ENCODE assay signal across 8 cellular contexts in genomic region chr17:82031885-82032627, GRCh38. TPM values are rescaled to one million over a fixed set of nuclear protein-coding genes. Genes with fewer than 3 reads are reported as not detected.
DNase-seq lines count a peak whose midpoint lies in the region; ATAC-seq, FAIRE-seq and TF ChIP-seq lines count a peak whose summit lies in the region.

No MANE protein-coding gene starts in this region.

- in situ Hi-C loops in astrocyte of the spinal cord (cut with HindIII; ENCODE audit: low sequenced_read_pairs): no loop called here
- in situ Hi-C loops in HepG2 (cut with HindIII; ENCODE audit: extremely low pct_ligation_motif_present, low pct_unique_long_range_greater_than_20kb): no loop called here

- no peak for DNase-seq in activated CD4-positive, CD25-positive, alpha-beta regulatory T cell (lab: John Stamatoyannopoulos, UW)
- DNase-seq in NCI-H774 (lab: John Stamatoyannopoulos, UW) (peak; percentile 82), astrocyte of the spinal cord (ENCODE audit: low read depth, low spot score) (no peak), HepG2 (ENCODE audit: low spot score) (no peak)
- no peak for DNase-seq in activated CD8-positive, alpha-beta memory T cell treated with anti-CD3 and anti-CD28 coated beads, Interleukin-2, amount 50 U/mL, for 48 hours

- intact Hi-C loops in HepG2 (cut with micrococcal nuclease; ENCODE audit: unreplicated experiment): no loop called here

- 87% methylated on average over 33 of the region's 59 CpGs for WGBS in HepG2 (ENCODE audit: low lambda C conversion rate)

- POLR2A ChIA-PET in HepG2 (lab: Yijun Ruan, JAX): interaction anchor here (1.0 to 6.2 kb wide), 4 partner anchors 9 to 70 kb away, joined by 3 to 112 read pairs (median 3); partner anchors contain the start of genes CENPX and LRRC45

- no TSS peak for BruUV-seq in HepG2 (replicated peaks; lab: Mats Ljungman, UMichigan)

- CTCF ChIA-PET in HepG2 (lab: Yijun Ruan, JAX; ENCODE audit: low intra/inter-chr PET ratio, low total read pairs): no interaction called here

- no peaks in the 10 kb centered on the region for H3K27me3 ChIP-seq in HepG2 (ENCODE audit: control insufficient read depth in 1 of 2, insufficient read depth in 2 of 2, low read length in 2 of 2)

- peak overlapping the region; percentile 39 for H3K4me2 ChIP-seq in HepG2 (ENCODE audit: low read depth, low read length)

- TF ChIP-seq EP300 in HepG2 (IDR thresholded peaks at IDR 0.05; ENCODE audit: low read depth in 2 of 2, low read length in 2 of 2) (no peak), HepG2 (CRISPR knock-in tag; IDR thresholded peaks at IDR 0.05; ENCODE audit: borderline replicate concordance) (no peak)

- H3K36me3 ChIP-seq in HepG2 (replicated peaks in 1 of 2; ENCODE audit: control insufficient read depth in 1 of 2, insufficient read depth in 2 of 2, low read length in 2 of 2): peaks cover 16 to 22% of the 10 kb centered on the region in 2 experiments

- H3K4me3 ChIP-seq in astrocyte of the spinal cord (ENCODE audit: low read depth, low read length): peak overlapping the region; percentile 60
- peak overlapping the region in 1 of 3 experiments; percentile 21; a peak in 1 of 6 replicates for H3K4me3 ChIP-seq in HepG2 (replicated peaks in 1 of 3; ENCODE audit: insufficient read depth in 1 of 3, low read depth in 2 of 3, low read length in 3 of 3)

- peaks cover 19% of the 10 kb centered on the region for H4K20me1 ChIP-seq in HepG2 (ENCODE audit: insufficient read depth, low read length)

- H2AFZ ChIP-seq in HepG2 (ENCODE audit: low read length): no peak overlapping the region

- TF ChIP-seq CTCF in astrocyte of the spinal cord (IDR thresholded peaks at IDR 0.05; ENCODE audit: low read depth, low read length) (no peak), HepG2 (CRISPR knock-in tag; IDR thresholded peaks at IDR 0.05) (no peak)

- H3K9me3 ChIP-seq in HepG2 (ENCODE audit: low read length): no peaks in the 10 kb centered on the region

- no peak for TF ChIP-seq RAD21 in HepG2 (CRISPR knock-in tag; IDR thresholded peaks at IDR 0.05)

- peaks cover 13% of the 10 kb centered on the region for H3K79me2 ChIP-seq in HepG2 (ENCODE audit: insufficient read depth, low read length)

- peaks cover 22% of the 10 kb centered on the region for H3K4me1 ChIP-seq in HepG2 (ENCODE audit: insufficient read depth, low read length)

- FAIRE-seq in HepG2 (lab: Jason Lieb, UNC): no peak

- H3K27ac ChIP-seq in HepG2 (ENCODE audit: extremely low read length, insufficient read depth, low read length): no peak overlapping the region

- H3K9ac ChIP-seq in HepG2 (ENCODE audit: insufficient read depth, low read depth, low read length): no peak overlapping the region

- no peak for TF ChIP-seq POLR2A in HepG2 (IDR thresholded peaks at IDR 0.05; ENCODE audit: insufficient read depth in 1 of 2, low read depth in 2 of 2, low read length in 2 of 2)

- ATAC-seq in activated CD4-positive, CD25-positive, alpha-beta regulatory T cell treated with anti-CD3 and anti-CD28 coated beads, Interleukin-2, amount 50 U/mL, for 24 hours: peak; percentile 25 to 39
- ATAC-seq in HepG2 (peak; percentile 2; the same call in 1 of the 3 replicates), GM21737 (IDR thresholded peaks at IDR 0.05; ENCODE audit: unreplicated experiment) (no peak), GM18519 (IDR thresholded peaks at IDR 0.05; ENCODE audit: low FRiP score, unreplicated experiment) (no peak)

RNA-seq across cellular contexts. Expression of gene RAC3, which starts 0.6 kb away (rescaled TPM):
- total RNA-seq in HepG2 (2016; rRNA removed; fragmentation: Illumina TruSeq; extraction: Trizol): 4.0 and 10.5 TPM in 2 replicates
- total RNA-seq in HepG2 (2016; cell fraction: cytosol; rRNA removed; fragmentation: Illumina TruSeq; extraction: Trizol; ENCODE audit: low read depth): 6.8 and 9.8 TPM in 2 replicates
- 3.9 and 12.6 TPM in 2 replicates for total RNA-seq in HepG2 (2016; cell fraction: insoluble cytoplasmic fraction; rRNA removed; fragmentation: Illumina TruSeq; extraction: Trizol)
- 7.3 and 10.1 TPM in 2 replicates for total RNA-seq in HepG2 (2016; cell fraction: membrane; rRNA removed; fragmentation: Illumina TruSeq; extraction: Trizol)
- 11.7 and 12.9 TPM in 2 replicates for total RNA-seq in HepG2 (2016; cell fraction: nucleus; rRNA removed; fragmentation: Illumina TruSeq; extraction: Trizol)
- polyA plus RNA-seq in HepG2 (2011; rRNA removed): 21.3 and 24.1 TPM in 2 replicates
- 12.8 and 16.7 TPM in 2 replicates for polyA plus RNA-seq in HepG2 (2011; cell fraction: cytosol; rRNA removed)
- polyA plus RNA-seq in HepG2 (2011; cell fraction: nucleus; rRNA removed): 111 and 165 TPM in 2 replicates
- polyA plus RNA-seq in HepG2 (2012): 6.3 and 10.6 TPM in 2 replicates
- 10.4 and 12.0 TPM in 2 replicates for polyA plus RNA-seq in HepG2 (2016; cell fraction: cytosol; fragmentation: Illumina TruSeq; extraction: Trizol; ENCODE audit: low read depth)
- polyA plus RNA-seq in HepG2 (2016; cell fraction: insoluble cytoplasmic fraction; fragmentation: Illumina TruSeq; extraction: Trizol; ENCODE audit: low read depth): 6.0 and 7.2 TPM in 2 replicates
- polyA plus RNA-seq in HepG2 (2016; cell fraction: membrane; fragmentation: Illumina TruSeq; extraction: Trizol; ENCODE audit: low read depth): 8.8 and 10.0 TPM in 2 replicates
- polyA plus RNA-seq in HepG2 (2016; cell fraction: nucleus; fragmentation: Illumina TruSeq; extraction: Trizol; ENCODE audit: insufficient read depth, low read depth): 45.9 and 51.6 TPM in 2 replicates
- polyA minus RNA-seq in HepG2 (2011; rRNA and poly(A)+ RNA removed; ENCODE audit: low replicate concordance): 12.6 and 13.2 TPM in 2 replicates
- 3.0 and 3.6 TPM in 2 replicates for polyA minus RNA-seq in HepG2 (2011; cell fraction: cytosol; rRNA and poly(A)+ RNA removed)
- polyA minus RNA-seq in HepG2 (2011; cell fraction: nucleus; rRNA and poly(A)+ RNA removed): 6.7 and 7.6 TPM in 2 replicates

RNA-seq across cellular contexts. Expression of gene DCXR, which starts 5.4 kb away (rescaled TPM):
- total RNA-seq in HepG2 (2016; rRNA removed; fragmentation: Illumina TruSeq; extraction: Trizol): 286 and 311 TPM in 2 replicates
- total RNA-seq in HepG2 (2016; cell fraction: cytosol; rRNA removed; fragmentation: Illumina TruSeq; extraction: Trizol; ENCODE audit: low read depth): 275 and 353 TPM in 2 replicates
- total RNA-seq in HepG2 (2016; cell fraction: insoluble cytoplasmic fraction; rRNA removed; fragmentation: Illumina TruSeq; extraction: Trizol): 302 and 321 TPM in 2 replicates
- total RNA-seq in HepG2 (2016; cell fraction: membrane; rRNA removed; fragmentation: Illumina TruSeq; extraction: Trizol): 228 and 297 TPM in 2 replicates
- total RNA-seq in HepG2 (2016; cell fraction: nucleus; rRNA removed; fragmentation: Illumina TruSeq; extraction: Trizol): 132 and 152 TPM in 2 replicates
- polyA plus RNA-seq in HepG2 (2011; rRNA removed): 287 and 290 TPM in 2 replicates
- 253 and 424 TPM in 2 replicates for polyA plus RNA-seq in HepG2 (2011; cell fraction: cytosol; rRNA removed)
- 645 and 737 TPM in 2 replicates for polyA plus RNA-seq in HepG2 (2011; cell fraction: nucleus; rRNA removed)
- polyA plus RNA-seq in HepG2 (2012): 190 and 266 TPM in 2 replicates
- polyA plus RNA-seq in HepG2 (2016; cell fraction: cytosol; fragmentation: Illumina TruSeq; extraction: Trizol; ENCODE audit: low read depth): 398 and 426 TPM in 2 replicates
- polyA plus RNA-seq in HepG2 (2016; cell fraction: insoluble cytoplasmic fraction; fragmentation: Illumina TruSeq; extraction: Trizol; ENCODE audit: low read depth): 296 and 330 TPM in 2 replicates
- polyA plus RNA-seq in HepG2 (2016; cell fraction: membrane; fragmentation: Illumina TruSeq; extraction: Trizol; ENCODE audit: low read depth): 308 and 335 TPM in 2 replicates
- polyA plus RNA-seq in HepG2 (2016; cell fraction: nucleus; fragmentation: Illumina TruSeq; extraction: Trizol; ENCODE audit: insufficient read depth, low read depth): 280 and 299 TPM in 2 replicates
- polyA minus RNA-seq in HepG2 (2011; rRNA and poly(A)+ RNA removed; ENCODE audit: low replicate concordance): 73.9 and 172 TPM in 2 replicates
- polyA minus RNA-seq in HepG2 (2011; cell fraction: cytosol; rRNA and poly(A)+ RNA removed): 52.1 and 74.6 TPM in 2 replicates
- polyA minus RNA-seq in HepG2 (2011; cell fraction: nucleus; rRNA and poly(A)+ RNA removed): 61.5 and 67.5 TPM in 2 replicates

RNA-seq across cellular contexts. Expression of gene LRRC45, which starts 9.0 kb away (rescaled TPM):
- 21.4 and 48.1 TPM in 2 replicates for total RNA-seq in HepG2 (2016; rRNA removed; fragmentation: Illumina TruSeq; extraction: Trizol)
- 30.2 and 31.8 TPM in 2 replicates for total RNA-seq in HepG2 (2016; cell fraction: cytosol; rRNA removed; fragmentation: Illumina TruSeq; extraction: Trizol; ENCODE audit: low read depth)
- 20.6 and 49.6 TPM in 2 replicates for total RNA-seq in HepG2 (2016; cell fraction: insoluble cytoplasmic fraction; rRNA removed; fragmentation: Illumina TruSeq; extraction: Trizol)
- total RNA-seq in HepG2 (2016; cell fraction: membrane; rRNA removed; fragmentation: Illumina TruSeq; extraction: Trizol): 14.9 and 19.0 TPM in 2 replicates
- total RNA-seq in HepG2 (2016; cell fraction: nucleus; rRNA removed; fragmentation: Illumina TruSeq; extraction: Trizol): 49.7 and 54.4 TPM in 2 replicates
- 11.6 and 14.1 TPM in 2 replicates for polyA plus RNA-seq in HepG2 (2011; rRNA removed)
- 5.5 and 10.0 TPM in 2 replicates for polyA plus RNA-seq in HepG2 (2011; cell fraction: cytosol; rRNA removed)
- 112 and 182 TPM in 2 replicates for polyA plus RNA-seq in HepG2 (2011; cell fraction: nucleus; rRNA removed)
- polyA plus RNA-seq in HepG2 (2012): 7.5 and 8.8 TPM in 2 replicates
- polyA plus RNA-seq in HepG2 (2016; cell fraction: cytosol; fragmentation: Illumina TruSeq; extraction: Trizol; ENCODE audit: low read depth): 3.3 and 4.2 TPM in 2 replicates
- polyA plus RNA-seq in HepG2 (2016; cell fraction: insoluble cytoplasmic fraction; fragmentation: Illumina TruSeq; extraction: Trizol; ENCODE audit: low read depth): 19.5 and 19.7 TPM in 2 replicates
- polyA plus RNA-seq in HepG2 (2016; cell fraction: membrane; fragmentation: Illumina TruSeq; extraction: Trizol; ENCODE audit: low read depth): 9.1 and 9.2 TPM in 2 replicates
- 129 and 136 TPM in 2 replicates for polyA plus RNA-seq in HepG2 (2016; cell fraction: nucleus; fragmentation: Illumina TruSeq; extraction: Trizol; ENCODE audit: insufficient read depth, low read depth)
- 11.1 and 15.7 TPM in 2 replicates for polyA minus RNA-seq in HepG2 (2011; rRNA and poly(A)+ RNA removed; ENCODE audit: low replicate concordance)
- 6.1 and 8.2 TPM in 2 replicates for polyA minus RNA-seq in HepG2 (2011; cell fraction: cytosol; rRNA and poly(A)+ RNA removed)
- 25.0 and 27.2 TPM in 2 replicates for polyA minus RNA-seq in HepG2 (2011; cell fraction: nucleus; rRNA and poly(A)+ RNA removed)

RNA-seq across cellular contexts. Expression of gene CENPX, which starts 9.4 kb away (rescaled TPM):
- 166 and 170 TPM in 2 replicates for total RNA-seq in HepG2 (2016; rRNA removed; fragmentation: Illumina TruSeq; extraction: Trizol)
- total RNA-seq in HepG2 (2016; cell fraction: cytosol; rRNA removed; fragmentation: Illumina TruSeq; extraction: Trizol; ENCODE audit: low read depth): 262 and 321 TPM in 2 replicates
- 171 and 173 TPM in 2 replicates for total RNA-seq in HepG2 (2016; cell fraction: insoluble cytoplasmic fraction; rRNA removed; fragmentation: Illumina TruSeq; extraction: Trizol)
- 221 and 277 TPM in 2 replicates for total RNA-seq in HepG2 (2016; cell fraction: membrane; rRNA removed; fragmentation: Illumina TruSeq; extraction: Trizol)
- total RNA-seq in HepG2 (2016; cell fraction: nucleus; rRNA removed; fragmentation: Illumina TruSeq; extraction: Trizol): 85.1 and 103 TPM in 2 replicates
- 92.7 and 96.7 TPM in 2 replicates for polyA plus RNA-seq in HepG2 (2011; rRNA removed)
- 88.8 and 138 TPM in 2 replicates for polyA plus RNA-seq in HepG2 (2011; cell fraction: cytosol; rRNA removed)
- 166 and 170 TPM in 2 replicates for polyA plus RNA-seq in HepG2 (2011; cell fraction: nucleus; rRNA removed)
- 46.3 and 61.5 TPM in 2 replicates for polyA plus RNA-seq in HepG2 (2012)
- polyA plus RNA-seq in HepG2 (2016; cell fraction: cytosol; fragmentation: Illumina TruSeq; extraction: Trizol; ENCODE audit: low read depth): 176 and 237 TPM in 2 replicates
- 143 and 150 TPM in 2 replicates for polyA plus RNA-seq in HepG2 (2016; cell fraction: insoluble cytoplasmic fraction; fragmentation: Illumina TruSeq; extraction: Trizol; ENCODE audit: low read depth)
- polyA plus RNA-seq in HepG2 (2016; cell fraction: membrane; fragmentation: Illumina TruSeq; extraction: Trizol; ENCODE audit: low read depth): 176 and 221 TPM in 2 replicates
- polyA plus RNA-seq in HepG2 (2016; cell fraction: nucleus; fragmentation: Illumina TruSeq; extraction: Trizol; ENCODE audit: insufficient read depth, low read depth): 178 and 180 TPM in 2 replicates
- 32.0 and 49.8 TPM in 2 replicates for polyA minus RNA-seq in HepG2 (2011; rRNA and poly(A)+ RNA removed; ENCODE audit: low replicate concordance)
- polyA minus RNA-seq in HepG2 (2011; cell fraction: cytosol; rRNA and poly(A)+ RNA removed): 14.8 and 16.2 TPM in 2 replicates
- polyA minus RNA-seq in HepG2 (2011; cell fraction: nucleus; rRNA and poly(A)+ RNA removed): 20.0 and 26.9 TPM in 2 replicates

RNA-seq across cellular contexts. Expression of gene RFNG, which starts 19.6 kb away (rescaled TPM):
- total RNA-seq in HepG2 (2016; rRNA removed; fragmentation: Illumina TruSeq; extraction: Trizol): 27.8 and 64.0 TPM in 2 replicates
- total RNA-seq in HepG2 (2016; cell fraction: cytosol; rRNA removed; fragmentation: Illumina TruSeq; extraction: Trizol; ENCODE audit: low read depth): 72.5 and 73.8 TPM in 2 replicates
- total RNA-seq in HepG2 (2016; cell fraction: insoluble cytoplasmic fraction; rRNA removed; fragmentation: Illumina TruSeq; extraction: Trizol): 23.6 and 61.0 TPM in 2 replicates
- 95.0 and 98.0 TPM in 2 replicates for total RNA-seq in HepG2 (2016; cell fraction: membrane; rRNA removed; fragmentation: Illumina TruSeq; extraction: Trizol)
- total RNA-seq in HepG2 (2016; cell fraction: nucleus; rRNA removed; fragmentation: Illumina TruSeq; extraction: Trizol): 53.3 and 60.7 TPM in 2 replicates
- 61.4 and 90.6 TPM in 2 replicates for polyA plus RNA-seq in HepG2 (2011; rRNA removed)
- 36.1 and 62.0 TPM in 2 replicates for polyA plus RNA-seq in HepG2 (2011; cell fraction: cytosol; rRNA removed)
- 548 and 733 TPM in 2 replicates for polyA plus RNA-seq in HepG2 (2011; cell fraction: nucleus; rRNA removed)
- polyA plus RNA-seq in HepG2 (2012): 60.9 and 71.7 TPM in 2 replicates
- polyA plus RNA-seq in HepG2 (2016; cell fraction: cytosol; fragmentation: Illumina TruSeq; extraction: Trizol; ENCODE audit: low read depth): 106 and 121 TPM in 2 replicates
- polyA plus RNA-seq in HepG2 (2016; cell fraction: insoluble cytoplasmic fraction; fragmentation: Illumina TruSeq; extraction: Trizol; ENCODE audit: low read depth): 35.7 and 47.7 TPM in 2 replicates
- 128 and 132 TPM in 2 replicates for polyA plus RNA-seq in HepG2 (2016; cell fraction: membrane; fragmentation: Illumina TruSeq; extraction: Trizol; ENCODE audit: low read depth)
- 227 and 229 TPM in 2 replicates for polyA plus RNA-seq in HepG2 (2016; cell fraction: nucleus; fragmentation: Illumina TruSeq; extraction: Trizol; ENCODE audit: insufficient read depth, low read depth)
- polyA minus RNA-seq in HepG2 (2011; rRNA and poly(A)+ RNA removed; ENCODE audit: low replicate concordance): 12.3 and 58.2 TPM in 2 replicates
- polyA minus RNA-seq in HepG2 (2011; cell fraction: cytosol; rRNA and poly(A)+ RNA removed): 21.9 and 29.0 TPM in 2 replicates
- polyA minus RNA-seq in HepG2 (2011; cell fraction: nucleus; rRNA and poly(A)+ RNA removed): 29.7 and 35.9 TPM in 2 replicates

Comparison
In these comparisons a context has a peak if more than half of its experiments do, and no peak if none do; other contexts are left out.
1. ATAC-seq: peak in activated CD4-positive, CD25-positive, alpha-beta regulatory T cell treated with anti-CD3 and anti-CD28 coated beads, Interleukin-2, amount 50 U/mL, for 24 hours (2 of 2) and HepG2 (single experiment); none in GM21737 (single experiment) and GM18519 (single experiment).